In genomic region chr14:99260652-99261551, GRCh38 we compare ENCODE assay signal across 11 cellular contexts. TPM values are rescaled to one million over a fixed set of nuclear protein-coding genes. Genes with fewer than 3 reads are reported as not detected.
DNase-seq lines count a peak whose midpoint lies in the region; TF ChIP-seq lines count a peak whose summit lies in the region.
"Had no signal": no experiment of that assay in that cellular context is flagged by ENCODE, and none has a peak within 500 bp of the region (broad histone marks: within the 10 kb centered on the region; RNA-seq: fewer than 3 reads in every experiment).

No MANE protein-coding gene starts in this region.

- H3K9me3 ChIP-seq in vagina = no peaks in the 10 kb centered on the region

- peaks cover 0 to 5% (median 3%) of the 10 kb centered on the region in 3 donors for H3K36me3 Mint-ChIP-seq in immature natural killer cell

- no peak for TF ChIP-seq POLR2A in vagina (IDR thresholded peaks at IDR 0.05)

- no peaks in the 10 kb centered on the region for H3K9me3 Mint-ChIP-seq in immature natural killer cell

- peaks cover 18% of the 10 kb centered on the region for H3K4me1 ChIP-seq in vagina

- DNase-seq in stimulated activated CD4-positive, alpha-beta T cell treated with anti-CD3 and anti-CD28 coated beads, Interleukin-4, amount 100 ng/mL, for 1 hour = peak; percentile 38
- DNase-seq in stimulated activated CD4-positive, alpha-beta T cell treated with anti-CD3 and anti-CD28 coated beads, Interleukin-12 subunit alpha, Interleukin-12 subunit beta, amount 100 ng/mL, for 4 hours = no peak
- peak; percentile 63 for DNase-seq in activated effector memory CD4-positive, alpha-beta T cell treated with Interleukin-2 at 50 U/mL for 16 hours
- peak; percentile 51 to 65 (median 56) for DNase-seq in immature natural killer cell
- no peak for DNase-seq in vagina (ENCODE audit: extremely low spot score in 2 of 2)
- no peak for DNase-seq in foreskin fibroblast
- DNase-seq in iPS-NIHi11 (ENCODE audit: low spot score) = no peak
- no peak for DNase-seq in inferior parietal cortex (ENCODE audit: extremely low spot score)
- DNase-seq: PC-9 had no signal

- peak overlapping the region; percentile 1 for H3K27ac ChIP-seq in vagina
- H3K27ac ChIP-seq: PC-9 had no signal

- no peaks in the 10 kb centered on the region for H3K36me3 ChIP-seq in vagina

- intact Hi-C loops in vagina (cut with DNase I) = no loop called here

- peak overlapping the region; percentile 72 to 97 (median 84) for H3K4me3 Mint-ChIP-seq in immature natural killer cell

- H3K27ac Mint-ChIP-seq in immature natural killer cell = peak overlapping the region; percentile 91 to 98 (median 94)

- TF ChIP-seq CTCF in vagina (IDR thresholded peaks at IDR 0.05) = no peak
- TF ChIP-seq CTCF in foreskin fibroblast (IDR thresholded peaks at IDR 0.05; ENCODE audit: low read depth, low read length) = no peak

- H3K27me3 Mint-ChIP-seq in immature natural killer cell (ENCODE audit: low read depth in 3 of 3) = peaks cover 0 to 10% (median 3%) of the 10 kb centered on the region in 3 donors

- H3K27me3 ChIP-seq in vagina = no peaks in the 10 kb centered on the region

- H3K4me3 ChIP-seq in vagina (no peak overlapping the region), foreskin fibroblast (ENCODE audit: low read depth in 1 of 2, low read length in 2 of 2) (no peak overlapping the region)
- H3K4me3 ChIP-seq: coronary artery, PC-9 had no signal

- H3K4me1 Mint-ChIP-seq in immature natural killer cell = peaks cover 90 to 97% of the 10 kb centered on the region in 2 donors

RNA-seq across cellular contexts. Expression of gene BCL11B, which starts 11.1 kb away (rescaled TPM):
- polyA plus RNA-seq in immature natural killer cell = 1 to 10 TPM in 2 of 3 donors, under 1 TPM in 1; 0.75 to 3.1 (median 1.0) TPM
- total RNA-seq in vagina = 11.5 TPM
- total RNA-seq: PC-9 had no signal
- polyA plus RNA-seq: BJ had no signal

Comparison
In these comparisons a context has a peak if more than half of its experiments do, and no peak if none do; other contexts are left out.
1. DNase-seq: peak in stimulated activated CD4-positive, alpha-beta T cell treated with anti-CD3 and anti-CD28 coated beads, Interleukin-4, amount 100 ng/mL, for 1 hour (single experiment), activated effector memory CD4-positive, alpha-beta T cell treated with Interleukin-2 at 50 U/mL for 16 hours (single experiment) and immature natural killer cell (3 of 3); none in stimulated activated CD4-positive, alpha-beta T cell treated with anti-CD3 and anti-CD28 coated beads, Interleukin-12 subunit alpha, Interleukin-12 subunit beta, amount 100 ng/mL, for 4 hours (single experiment), vagina (0 of 2), foreskin fibroblast (0 of 2), iPS-NIHi11 (single experiment) and inferior parietal cortex (single experiment).